In the genomic region with DNA sequence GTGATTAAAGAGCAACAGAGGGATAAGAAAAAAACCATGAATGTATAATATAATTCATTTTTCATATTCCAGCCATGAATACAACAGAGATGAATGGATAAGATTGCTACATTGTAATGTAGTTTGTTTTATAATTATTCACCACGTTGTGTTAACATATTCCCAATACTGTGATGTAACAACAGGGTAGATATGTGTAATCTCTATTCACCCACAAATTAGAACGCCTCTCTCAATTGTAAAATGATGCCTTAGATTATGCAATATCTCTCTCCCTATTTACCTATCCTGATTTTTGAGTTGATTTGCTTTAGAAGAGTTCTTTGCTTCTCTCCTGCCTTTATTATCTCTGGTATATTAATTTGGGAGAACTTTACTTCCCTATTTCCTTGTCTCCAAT, we compare ENCODE assay signal across 24 cellular contexts.
DNase-seq lines count a peak whose midpoint lies in the region; ATAC-seq, FAIRE-seq and TF ChIP-seq lines count a peak whose summit lies in the region.
"Had no signal": no experiment of that assay in that cellular context is flagged by ENCODE, and none has a peak within 500 bp of the region (broad histone marks: within the 10 kb centered on the region; RNA-seq: fewer than 3 reads in every experiment).

No MANE protein-coding gene starts in this region.

- H3K4me1 Mint-ChIP-seq in MCF 10A (ENCODE audit: insufficient read depth, unreplicated experiment): no peaks in the 10 kb centered on the region
- H3K4me1 Mint-ChIP-seq: CD14-positive monocyte; CD4-positive, alpha-beta memory T cell; CD4-positive, CD25-positive, alpha-beta regulatory T cell had no signal

- no peak overlapping the region for H3K4me3 Mint-ChIP-seq in MCF 10A (ENCODE audit: unreplicated experiment)
- H3K4me3 Mint-ChIP-seq: CD14-positive monocyte; CD4-positive, alpha-beta memory T cell; CD4-positive, CD25-positive, alpha-beta regulatory T cell had no signal

- no peaks in the 10 kb centered on the region for H3K9me3 Mint-ChIP-seq in MCF 10A (ENCODE audit: unreplicated experiment)
- H3K9me3 Mint-ChIP-seq: CD4-positive, alpha-beta memory T cell had no signal

- no peaks in the 10 kb centered on the region for H4K20me1 ChIP-seq in K562 (replicated peaks; ENCODE audit: control insufficient read depth, insufficient read depth, low read length)
- H4K20me1 ChIP-seq: BLaER1 had no signal

- POLR2A ChIA-PET in MCF 10A (lab: Yijun Ruan, JAX): interaction anchor here (0.5 kb wide), 1 partner anchor 42 kb away, joined by 3 read pairs; no protein-coding TSS in a partner anchor
- POLR2A ChIA-PET in K562 (lab: Yijun Ruan, JAX): no interaction called here

- TF ChIP-seq POLR2A in breast epithelium (IDR thresholded peaks at IDR 0.05) (no peak), K562 (conservative IDR thresholded peaks at IDR 0.05) (no peak)

- H3K79me2 ChIP-seq in K562 (ENCODE audit: control insufficient read depth, insufficient read depth, low read length): no peaks in the 10 kb centered on the region

- no peak overlapping the region for H2AFZ ChIP-seq in K562 (ENCODE audit: low read depth, low read length)

- no peak overlapping the region for H3K9ac ChIP-seq in K562 (ENCODE audit: insufficient read depth in 1 of 2, low read depth in 2 of 2, low read length in 2 of 2)
- H3K9ac ChIP-seq: BLaER1 had no signal

- no peak overlapping the region for H3K4me2 ChIP-seq in K562 (ENCODE audit: insufficient read depth, low read length)
- H3K4me2 ChIP-seq: BLaER1 had no signal

- CTCF ChIA-PET in MCF 10A (lab: Yijun Ruan, JAX) (no interaction called here), K562 (lab: Yijun Ruan, JAX; ENCODE audit: low intra/inter-chr PET ratio) (no interaction called here)

- no peaks in the 10 kb centered on the region for H3K27me3 Mint-ChIP-seq in MCF 10A (ENCODE audit: insufficient read depth, unreplicated experiment)
- H3K27me3 Mint-ChIP-seq: CD4-positive, CD25-positive, alpha-beta regulatory T cell had no signal

- H3K36me3 ChIP-seq in breast epithelium: no peaks in the 10 kb centered on the region
- no peaks in the 10 kb centered on the region for H3K36me3 ChIP-seq in K562 (ENCODE audit: control insufficient read depth, insufficient read depth, low read length)
- H3K36me3 ChIP-seq: BE2C, BLaER1 had no signal

- H3K27ac ChIP-seq in breast epithelium (no peak overlapping the region), K562 (ENCODE audit: extremely low read depth, low read depth, low read length) (no peak overlapping the region), substantia nigra (ENCODE audit: low read depth, low read length, poor library complexity, severe bottlenecking) (no peak overlapping the region)
- H3K27ac ChIP-seq: 22Rv1, BLaER1 had no signal

- H3K27me3 ChIP-seq in breast epithelium: peaks cover 0 to 2% of the 10 kb centered on the region in 2 donors
- H3K27me3 ChIP-seq in K562 (ENCODE audit: control insufficient read depth in 2 of 2, insufficient read depth in 2 of 2, low read length in 2 of 2): no peaks in the 10 kb centered on the region
- H3K27me3 ChIP-seq: BE2C, BLaER1 had no signal

- WGBS in K562 (ENCODE audit: insufficient coverage, low coverage, missing lambda C conversion rate): 5% methylated on average over 2 of the region's 2 CpGs

- FAIRE-seq in K562 (lab: Jason Lieb, UNC): no peak
- FAIRE-seq: D721Med, GM12878, GM12892, GM18507, GM19239 had no signal

- in situ Hi-C loops in K562 (cut with MboI): no loop called here

- intact Hi-C loops in MCF 10A (cut with micrococcal nuclease): no loop called here
- intact Hi-C loops in breast epithelium (cut with DNase I; ENCODE audit: low total_unique reads): no loop called here
- intact Hi-C loops in K562 (cut with micrococcal nuclease): no loop called here

- H3K4me1 ChIP-seq in breast epithelium (no peaks in the 10 kb centered on the region), K562 (replicated peaks in 1 of 2; ENCODE audit: control insufficient read depth in 2 of 2, insufficient read depth in 2 of 2, low read length in 2 of 2) (no peaks in the 10 kb centered on the region)
- H3K4me1 ChIP-seq: BE2C, BLaER1, Caco-2 had no signal

- no peak for ATAC-seq in K562
- ATAC-seq in GM18867 (IDR thresholded peaks at IDR 0.05; ENCODE audit: unreplicated experiment): no peak
- ATAC-seq: GM12878 had no signal

- DNase-seq in MCF 10A (ENCODE audit: unreplicated experiment) (peak; percentile 10), breast epithelium (ENCODE audit: low spot score in 2 of 2) (no peak), K562 (ENCODE audit: extremely low read depth in 1 of 4, low spot score in 3 of 4) (no peak), epithelial cell of esophagus (ENCODE audit: low read depth) (peak; percentile 31), activated gamma-delta T cell treated with Interleukin-2 at 50 U/mL for 16 hours (no peak), substantia nigra (lab: John Stamatoyannopoulos, UW) (no peak)
- DNase-seq: ACHN; BE2C; C1 segment of cervical spinal cord; Caco-2; Calu3; CD4-positive, alpha-beta memory T cell; CD4-positive, CD25-positive, alpha-beta regulatory T cell; DMS79 treated with DMSO at 0.1 percent for 48 hours; GF-D8 had no signal

- BruUV-seq in MCF 10A (replicated peaks; lab: Mats Ljungman, UMichigan) (no TSS peak), K562 (replicated peaks; lab: Mats Ljungman, UMichigan) (no TSS peak)

- no peak overlapping the region for H3K27ac Mint-ChIP-seq in MCF 10A (ENCODE audit: low read depth, unreplicated experiment)
- H3K27ac Mint-ChIP-seq: CD14-positive monocyte; CD4-positive, alpha-beta memory T cell; CD4-positive, CD25-positive, alpha-beta regulatory T cell had no signal

- TF ChIP-seq EP300 in K562 (IDR thresholded peaks at IDR 0.05; ENCODE audit: low read length): no peak

- no peak for TF ChIP-seq CTCF in MCF 10A (IDR thresholded peaks at IDR 0.05; ENCODE audit: unreplicated experiment)
- no peak for TF ChIP-seq CTCF in breast epithelium (IDR thresholded peaks at IDR 0.05)
- TF ChIP-seq CTCF in K562 (IDR thresholded peaks at IDR 0.05 in 2 of 3, conservative IDR thresholded peaks at IDR 0.05 in 1 of 3; ENCODE audit: insufficient read depth in 2 of 3, low read depth in 1 of 3, low read length in 3 of 3): no peak
- no peak for TF ChIP-seq CTCF in epithelial cell of esophagus (IDR thresholded peaks at IDR 0.05; ENCODE audit: insufficient read depth, low read depth, low read length, missing control alignments)

- H3K36me3 Mint-ChIP-seq in MCF 10A (ENCODE audit: insufficient read depth, unreplicated experiment): no peaks in the 10 kb centered on the region
- H3K36me3 Mint-ChIP-seq: CD14-positive monocyte; CD4-positive, alpha-beta memory T cell; CD4-positive, CD25-positive, alpha-beta regulatory T cell had no signal

- no peak for TF ChIP-seq RAD21 in K562 (CRISPR knock-in tag; conservative IDR thresholded peaks at IDR 0.05 in 1 of 2, IDR thresholded peaks at IDR 0.05 in 1 of 2)

- H3K9me1 ChIP-seq in K562 (ENCODE audit: control insufficient read depth, insufficient read depth, low read length): no peaks in the 10 kb centered on the region

- H3K9me3 ChIP-seq in breast epithelium: no peaks in the 10 kb centered on the region
- H3K9me3 ChIP-seq in K562 (replicated peaks; ENCODE audit: control insufficient read depth, insufficient read depth, low read depth, low read length): no peaks in the 10 kb centered on the region; the same call in 1 of the 2 replicates
- H3K9me3 ChIP-seq: BE2C, BLaER1, Caco-2 had no signal

- no peak overlapping the region for H3K4me3 ChIP-seq in breast epithelium
- H3K4me3 ChIP-seq in K562: no peak overlapping the region
- no peak overlapping the region for H3K4me3 ChIP-seq in epithelial cell of esophagus (ENCODE audit: low read length)
- H3K4me3 ChIP-seq: BLaER1, GM12878 had no signal

TF ChIP-seq in K562, 482 proteins besides CTCF, POLR2A, EP300 and RAD21:
- TF ChIP-seq CEBPB (tag; IDR thresholded peaks at IDR 0.05) (peak; percentile 12; the same call in 1 of the 2 replicates), ZNF75A (CRISPR knock-in tag; IDR thresholded peaks at IDR 0.05) (no peak)

Comparison
In these comparisons a context has a peak if more than half of its experiments do, and no peak if none do; other contexts are left out.
1. DNase-seq: peak in MCF 10A (single experiment) and epithelial cell of esophagus (single experiment); none in breast epithelium (0 of 2), K562 (0 of 4), activated gamma-delta T cell treated with Interleukin-2 at 50 U/mL for 16 hours (single experiment) and substantia nigra (0 of 49).